8 cellular contexts compared by ENCODE assay signal in the genomic region with DNA sequence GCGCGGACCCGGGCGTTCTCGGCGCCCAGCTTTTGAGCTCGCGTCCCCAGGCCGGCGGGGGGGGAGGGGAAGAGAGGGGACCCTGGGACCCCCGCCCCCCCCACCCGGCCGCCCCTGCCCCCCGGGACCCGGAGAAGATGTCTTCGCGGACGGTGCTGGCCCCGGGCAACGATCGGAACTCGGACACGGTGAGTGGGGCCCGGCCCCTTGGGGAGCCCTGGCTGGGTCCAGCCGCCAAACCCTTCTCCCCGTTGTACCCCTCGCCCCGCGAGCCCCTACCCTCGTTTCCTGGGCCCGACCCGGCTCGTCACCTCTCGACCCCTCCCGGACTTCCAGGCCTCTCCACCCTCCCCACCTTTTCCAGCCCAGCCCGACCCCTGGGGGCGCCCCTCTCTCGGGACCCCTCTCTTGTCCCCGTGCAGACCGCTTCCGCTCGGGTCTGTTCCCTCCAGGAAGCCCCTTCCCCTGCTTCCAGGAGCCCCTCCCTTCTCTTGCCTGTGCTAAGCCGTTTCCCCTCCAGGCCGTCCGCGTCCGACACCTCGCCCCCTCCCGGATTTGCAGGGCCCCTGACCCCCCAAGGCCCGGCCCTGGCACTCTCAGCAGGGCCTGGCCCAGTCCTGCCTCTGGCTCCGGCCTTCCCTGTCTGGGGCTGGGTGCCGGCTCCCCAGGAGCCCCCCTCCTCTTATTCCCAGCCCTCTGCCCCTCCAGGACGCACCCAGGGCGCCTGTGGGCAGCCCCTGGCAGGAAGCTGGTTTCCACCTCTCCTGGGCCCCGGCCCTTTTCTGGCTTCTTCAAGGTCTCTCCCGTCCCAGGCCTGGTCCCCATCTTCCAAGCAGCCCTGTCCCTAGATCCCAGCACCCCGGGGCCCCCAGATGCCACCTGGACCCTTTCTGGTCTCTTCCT. TPM values are rescaled to one million over a fixed set of nuclear protein-coding genes. Genes with fewer than 3 reads are reported as not detected.
DNase-seq lines count a peak whose midpoint lies in the region; TF ChIP-seq lines count a peak whose summit lies in the region.

No MANE protein-coding gene starts in this region.

- no peaks in the 10 kb centered on the region for H3K27me3 ChIP-seq in brain microvascular endothelial cell (replicated peaks)
- no peaks in the 10 kb centered on the region for H3K27me3 ChIP-seq in testis

- peaks cover 36% of the 10 kb centered on the region for H3K4me1 Mint-ChIP-seq in CD14-positive monocyte

- H3K27ac Mint-ChIP-seq in CD14-positive monocyte = peak overlapping the region; percentile 42 to 82 (median 66)

- peaks cover 46% of the 10 kb centered on the region for H3K4me1 ChIP-seq in testis

- in situ Hi-C loops in brain microvascular endothelial cell (cut with HindIII; ENCODE audit: low pct_ligation_motif_present, low sequenced_read_pairs) = no loop called here

- no peak for DNase-seq in CD14-positive monocyte (ENCODE audit: low spot score)
- DNase-seq in brain microvascular endothelial cell = no peak
- peak; percentile 63 for DNase-seq in left kidney (ENCODE audit: low read depth, low spot score)
- DNase-seq in testis = no peak
- no peak for DNase-seq in DMS114 treated with DMSO at 0.1 percent for 48 hours (lab: John Stamatoyannopoulos, UW; ENCODE audit: unreplicated experiment)
- no peak for DNase-seq in stimulated activated naive CD4-positive, alpha-beta T cell treated with Interleukin-2 at 50 U/mL for 16 hours (lab: John Stamatoyannopoulos, UW)
- no peak for DNase-seq in NCI-H345 (lab: John Stamatoyannopoulos, UW)

- peaks cover 0 to 2% (median 0%) of the 10 kb centered on the region in 7 donors for H3K9me3 Mint-ChIP-seq in CD14-positive monocyte

- peak overlapping the region; percentile 85 to 91 for H3K4me3 Mint-ChIP-seq in CD14-positive monocyte

- TF ChIP-seq POLR2A in testis (IDR thresholded peaks at IDR 0.05) = no peak

- TF ChIP-seq CTCF in CD14-positive monocyte (IDR thresholded peaks at IDR 0.05) (no peak), brain microvascular endothelial cell (IDR thresholded peaks at IDR 0.05; ENCODE audit: low read depth, low read length, missing control alignments) (peak; percentile 12), testis (IDR thresholded peaks at IDR 0.05) (no peak)

- peaks cover 0 to 11% (median 6%) of the 10 kb centered on the region in 3 donors for H3K27me3 Mint-ChIP-seq in CD14-positive monocyte (ENCODE audit: low read depth in 3 of 3)

- intact Hi-C loops in CD14-positive monocyte (cut with micrococcal nuclease) = no loop called here
- intact Hi-C loops in testis (cut with DNase I; ENCODE audit: low total_unique reads) = no loop called here

- H3K36me3 Mint-ChIP-seq in CD14-positive monocyte = peaks cover 11 to 13% of the 10 kb centered on the region in 2 donors

- H3K9me3 ChIP-seq in KOPT-K1 (ENCODE audit: insufficient read depth, low read length, poor library complexity, severe bottlenecking) (no peaks in the 10 kb centered on the region), testis (no peaks in the 10 kb centered on the region)

- WGBS in testis, 2 donors = 1 to 2% methylated on average over 30 to 48 of the region's 57 CpGs

- H3K27ac ChIP-seq in KOPT-K1 (ENCODE audit: low read depth, low read length, poor library complexity, severe bottlenecking) = peak overlapping the region; percentile 62
- H3K27ac ChIP-seq in brain microvascular endothelial cell = no peak overlapping the region
- H3K27ac ChIP-seq in testis = peak overlapping the region; percentile 86 to 97

- H3K4me3 ChIP-seq in brain microvascular endothelial cell (ENCODE audit: low read depth, low read length) (peak overlapping the region; percentile 74), testis (peak overlapping the region; percentile 93 to 96)

- H3K36me3 ChIP-seq in KOPT-K1 (ENCODE audit: insufficient read depth, low read length) (no peaks in the 10 kb centered on the region), brain microvascular endothelial cell (replicated peaks) (no peaks in the 10 kb centered on the region), testis (ENCODE audit: low read depth, missing control alignments) (no peaks in the 10 kb centered on the region)

RNA-seq across cellular contexts. Expression of gene MARK4, which starts 0.6 kb away (rescaled TPM):
- polyA plus RNA-seq in CD14-positive monocyte (under 1 TPM; 0.59 to 0.69 TPM), testis (ENCODE audit: insufficient read depth, low read depth, low replicate concordance) (114 TPM)
- total RNA-seq in testis = 100 to 1,000 TPM; 197 to 200 TPM

RNA-seq across cellular contexts. Expression of gene EXOC3L2, which starts 6.5 kb away (rescaled TPM):
- polyA plus RNA-seq in CD14-positive monocyte (not detected), testis (ENCODE audit: insufficient read depth, low read depth, low replicate concordance) (7.4 TPM)
- total RNA-seq in testis = 10 to 100 TPM; 29.5 to 30.2 TPM

Comparison
In these comparisons a context has a peak if more than half of its experiments do, and no peak if none do; other contexts are left out.
1. RNA of gene MARK4, which starts 0.6 kb away (polyA plus RNA-seq): 114 TPM in testis (single experiment); 0.59 to 0.69 TPM in CD14-positive monocyte; every median in the first group is over 10 times any median in the second.